11 cellular contexts compared by ENCODE assay signal in the genomic region with DNA sequence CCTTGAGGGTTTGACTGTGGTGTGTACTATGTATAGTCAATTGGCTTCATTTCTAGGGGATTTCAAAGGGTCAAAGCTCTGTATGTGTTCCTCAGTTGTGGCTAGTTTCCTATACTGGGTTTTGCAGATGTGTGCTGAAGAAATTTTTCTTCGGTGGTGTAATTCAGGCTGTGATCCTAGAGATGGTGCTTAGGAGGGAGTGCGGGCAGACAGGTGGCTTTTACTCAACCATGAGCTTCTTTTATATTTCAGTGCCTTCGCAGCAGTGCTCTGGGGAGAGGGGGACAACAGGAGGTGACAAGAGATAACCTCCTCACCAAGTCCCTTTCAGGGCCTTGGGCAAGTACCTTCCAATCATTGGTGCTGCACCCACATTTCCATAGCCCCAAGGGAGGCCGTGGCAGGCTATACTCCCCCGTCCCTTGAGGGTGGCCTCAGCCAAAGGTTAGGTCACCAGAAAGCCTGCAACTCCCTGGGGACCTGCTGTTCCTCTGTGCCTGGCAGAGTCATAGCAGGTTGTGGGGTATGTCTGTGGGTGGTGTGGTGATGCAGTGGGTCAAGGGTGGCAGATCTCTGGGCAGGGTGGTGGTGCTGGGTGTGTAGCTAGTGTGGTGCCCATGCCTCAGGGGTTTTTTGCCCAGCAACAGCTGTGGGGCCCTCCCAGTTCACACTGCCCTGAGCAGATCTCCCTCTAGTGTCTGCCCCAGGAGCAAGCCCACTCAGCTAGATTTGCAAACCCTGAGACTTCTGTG. TPM values are rescaled to one million over a fixed set of nuclear protein-coding genes. Genes with fewer than 3 reads are reported as not detected.
DNase-seq lines count a peak whose midpoint lies in the region; ATAC-seq lines count a peak whose summit lies in the region.
"Had no signal": no experiment of that assay in that cellular context is flagged by ENCODE, and none has a peak within 500 bp of the region (broad histone marks: within the 10 kb centered on the region; RNA-seq: fewer than 3 reads in every experiment).

No MANE protein-coding gene starts in this region.

- ATAC-seq in GM18498 (IDR thresholded peaks at IDR 0.05; ENCODE audit: unreplicated experiment), result peak; percentile 75
- peak; percentile 56 for ATAC-seq in GM21367 (IDR thresholded peaks at IDR 0.05; ENCODE audit: unreplicated experiment)
- ATAC-seq in HG03103 (IDR thresholded peaks at IDR 0.05; ENCODE audit: low read depth, unreplicated experiment), result peak; percentile 46
- ATAC-seq in left cardiac atrium, result no peak

- intact Hi-C loops in left cardiac atrium (cut with DNase I), result loop anchor here in 1 of 2 donors (10.0 kb wide), 1 partner anchor 238 kb away; no protein-coding TSS in a partner anchor

- DNase-seq in germinal center (ENCODE audit: low spot score) (peak; percentile 52), HuH-7 (ENCODE audit: low spot score) (no peak), NCI-H2196 (lab: John Stamatoyannopoulos, UW; ENCODE audit: unreplicated experiment) (no peak), left cardiac atrium (no peak), SKM-1 treated with dmso at 0.1 percent for 144 hours (lab: John Stamatoyannopoulos, UW; ENCODE audit: unreplicated experiment) (no peak)
- DNase-seq: mesendoderm, NCI-H1694, small intestine had no signal

RNA-seq across cellular contexts. Expression of a gene that starts 37.0 kb away (rescaled TPM):
- 10 to 100 TPM; 11.9 to 14.7 TPM for total RNA-seq in left cardiac atrium

Comparison
In these comparisons a context has a peak if more than half of its experiments do, and no peak if none do; other contexts are left out.
1. ATAC-seq: peak in GM18498 (single experiment), GM21367 (single experiment) and HG03103 (single experiment); none in left cardiac atrium (0 of 2).